ENCODE assay signal across 1 cellular context in genomic region chr10:102461187-102462054, GRCh38.
A peak's percentile ranks its signal among the peaks of the same experiment; 100 is the strongest.
TF ChIP-seq lines count a peak whose summit lies in the region.

No MANE protein-coding gene starts in this region.

TF ChIP-seq in HepG2, 621 proteins besides CTCF, POLR2A, EP300 and RAD21 (continued from another document and continues in another):
- no peak for TF ChIP-seq AKNA (CRISPR knock-in tag; IDR thresholded peaks at IDR 0.05; ENCODE audit: borderline replicate concordance)
- no peak for TF ChIP-seq ZNF703 (CRISPR knock-in tag; IDR thresholded peaks at IDR 0.05; ENCODE audit: borderline replicate concordance)
- no peak for TF ChIP-seq SOX6 (IDR thresholded peaks at IDR 0.05)
- peak; percentile 63 for TF ChIP-seq SOX6 (CRISPR knock-in tag; IDR thresholded peaks at IDR 0.05)
- 0 out of 2 replicates have a peak, but pooled peaks have one; percentile 70 for TF ChIP-seq ARID2 (CRISPR knock-in tag; IDR thresholded peaks at IDR 0.05; ENCODE audit: borderline replicate concordance)
- peak; percentile 50; the same call in 1 of the 2 replicates for TF ChIP-seq CREM (IDR thresholded peaks at IDR 0.05)
- no peak for TF ChIP-seq CREM (CRISPR knock-in tag; IDR thresholded peaks at IDR 0.05)
- TF ChIP-seq ZNF331 (CRISPR knock-in tag; IDR thresholded peaks at IDR 0.05): peak; percentile 17; the same call in 1 of the 2 replicates
- TF ChIP-seq ZNF891 (CRISPR knock-in tag; IDR thresholded peaks at IDR 0.05): 0 out of 2 replicates have a peak, but pooled peaks have one; percentile 58
- TF ChIP-seq ZBTB21 (CRISPR knock-in tag; IDR thresholded peaks at IDR 0.05): no peak
- TF ChIP-seq ZNF597 (CRISPR knock-in tag; IDR thresholded peaks at IDR 0.05): no peak
- no peak for TF ChIP-seq ZZZ3 (CRISPR knock-in tag; IDR thresholded peaks at IDR 0.05; ENCODE audit: borderline replicate concordance)
- TF ChIP-seq FOXC1 (CRISPR knock-in tag; IDR thresholded peaks at IDR 0.05; ENCODE audit: borderline replicate concordance): no peak
- peak; percentile 30 for TF ChIP-seq BORCS8-MEF2B (CRISPR knock-in tag; IDR thresholded peaks at IDR 0.05)
- peak; percentile 65 for TF ChIP-seq TAF15 (IDR thresholded peaks at IDR 0.05; ENCODE audit: low read depth, low read length, poor library complexity, severe bottlenecking)
- peak; percentile 65; the same call in 1 of the 2 replicates for TF ChIP-seq SMYD3 (CRISPR knock-in tag; IDR thresholded peaks at IDR 0.05)
- peak; percentile 72; the same call in 1 of the 2 replicates for TF ChIP-seq TFE3 (CRISPR knock-in tag; IDR thresholded peaks at IDR 0.05)
- TF ChIP-seq POGK (CRISPR knock-in tag; conservative IDR thresholded peaks at IDR 0.05): 0 out of 2 replicates have a peak, but pooled peaks have one; percentile 28
- TF ChIP-seq CCAR2 (optimal IDR thresholded peaks at IDR 0.05; ENCODE audit: low read depth, low read length): no peak
- TF ChIP-seq KDM5A (IDR thresholded peaks at IDR 0.05; ENCODE audit: borderline replicate concordance, low read length): no peak
- TF ChIP-seq HNF1B (CRISPR knock-in tag; IDR thresholded peaks at IDR 0.05): peak; percentile 69; the same call in 1 of the 2 replicates
- TF ChIP-seq ZNF142 (CRISPR knock-in tag; IDR thresholded peaks at IDR 0.05): 0 out of 2 replicates have a peak, but pooled peaks have one; percentile 17
- peak; percentile 77; the same call in 1 of the 2 replicates for TF ChIP-seq IRF2 (CRISPR knock-in tag; IDR thresholded peaks at IDR 0.05)
- TF ChIP-seq AHR (CRISPR knock-in tag; IDR thresholded peaks at IDR 0.05): no peak
- TF ChIP-seq ZNF614 (CRISPR knock-in tag; IDR thresholded peaks at IDR 0.05; ENCODE audit: borderline replicate concordance): no peak
- peak; percentile 25; the same call in 1 of the 2 replicates for TF ChIP-seq ZFY (CRISPR knock-in tag; IDR thresholded peaks at IDR 0.05)
- TF ChIP-seq BHLHE40 (IDR thresholded peaks at IDR 0.05; ENCODE audit: low read length): peak; percentile 86
- TF ChIP-seq SNAI1 (CRISPR knock-in tag; IDR thresholded peaks at IDR 0.05; ENCODE audit: borderline replicate concordance): no peak
- 0 out of 2 replicates have a peak, but pooled peaks have one; percentile 74 for TF ChIP-seq ZNF430 (CRISPR knock-in tag; IDR thresholded peaks at IDR 0.05)
- TF ChIP-seq KDM5B (CRISPR knock-in tag; IDR thresholded peaks at IDR 0.05; ENCODE audit: borderline replicate concordance): peak; percentile 39; the same call in 1 of the 2 replicates
- 0 out of 2 replicates have a peak, but pooled peaks have one; percentile 46 for TF ChIP-seq TBX3 (IDR thresholded peaks at IDR 0.05; ENCODE audit: borderline replicate concordance)
- TF ChIP-seq ZNF790 (CRISPR knock-in tag; IDR thresholded peaks at IDR 0.05; ENCODE audit: borderline replicate concordance): no peak
- TF ChIP-seq AKAP8 (CRISPR knock-in tag; IDR thresholded peaks at IDR 0.05): 0 out of 2 replicates have a peak, but pooled peaks have one; percentile 59
- no peak for TF ChIP-seq ZFP62 (CRISPR knock-in tag; IDR thresholded peaks at IDR 0.05)
- peak; percentile 32; the same call in 1 of the 2 replicates for TF ChIP-seq SP2 (CRISPR knock-in tag; IDR thresholded peaks at IDR 0.05)
- no peak for TF ChIP-seq LBX2 (CRISPR knock-in tag; IDR thresholded peaks at IDR 0.05; ENCODE audit: borderline replicate concordance)
- TF ChIP-seq TSC22D2 (CRISPR knock-in tag; IDR thresholded peaks at IDR 0.05; ENCODE audit: borderline replicate concordance): no peak
- TF ChIP-seq REPIN1 (CRISPR knock-in tag; IDR thresholded peaks at IDR 0.05; ENCODE audit: borderline replicate concordance, low read depth): peak; percentile 59; the same call in 1 of the 2 replicates
- no peak for TF ChIP-seq KLF9 (CRISPR knock-in tag; IDR thresholded peaks at IDR 0.05; ENCODE audit: low read depth)
- no peak for TF ChIP-seq BCL6 (CRISPR knock-in tag; IDR thresholded peaks at IDR 0.05)
- TF ChIP-seq POLR2AphosphoS5 (IDR thresholded peaks at IDR 0.05; ENCODE audit: low read depth, low read length): peak; percentile 59
- TF ChIP-seq HNRNPK (IDR thresholded peaks at IDR 0.05; ENCODE audit: low read depth, low read length, poor library complexity, severe bottlenecking): peak; percentile 77
- TF ChIP-seq ASH2L (IDR thresholded peaks at IDR 0.05; ENCODE audit: insufficient read length, low read depth, low read length): peak; percentile 36
- no peak for TF ChIP-seq ZMYM2 (CRISPR knock-in tag; IDR thresholded peaks at IDR 0.05)
- 0 out of 2 replicates have a peak, but pooled peaks have one; percentile 36 for TF ChIP-seq ZBTB34 (CRISPR knock-in tag; IDR thresholded peaks at IDR 0.05)
